In genomic region chr1:53377438-53377841, GRCh38 we compare ENCODE assay signal across 23 cellular contexts. TPM values are rescaled to one million over a fixed set of nuclear protein-coding genes. Genes with fewer than 3 reads are reported as not detected.
DNase-seq lines count a peak whose midpoint lies in the region; ATAC-seq, FAIRE-seq and TF ChIP-seq lines count a peak whose summit lies in the region.
"Had no signal": no experiment of that assay in that cellular context is flagged by ENCODE, and none has a peak within 500 bp of the region (broad histone marks: within the 10 kb centered on the region; RNA-seq: fewer than 3 reads in every experiment).

No MANE protein-coding gene starts in this region.

- no peaks in the 10 kb centered on the region for H3K27me3 ChIP-seq in GM23338 (ENCODE audit: insufficient read depth)
- peaks cover 0 to 3% (median 0%) of the 10 kb centered on the region in 4 experiments; a peak in 2 of 7 replicates for H3K27me3 ChIP-seq in H1 (replicated peaks in 1 of 4; ENCODE audit: control insufficient read depth in 3 of 4, extremely low read depth in 1 of 4, insufficient read depth in 3 of 4, low read length in 3 of 4)

- H3K27ac ChIP-seq in GM23338 (ENCODE audit: low read depth) (no peak overlapping the region), H1 (ENCODE audit: low read depth, low read length) (no peak overlapping the region)
- H3K27ac ChIP-seq: 22Rv1, prostate gland, skin epidermis had no signal

- H3K14ac ChIP-seq in H1 (ENCODE audit: insufficient read length), result no peak overlapping the region

- no peak overlapping the region for H3K18ac ChIP-seq in H1 (ENCODE audit: extremely low read depth, low read length)

- H2AFZ ChIP-seq in GM23338, result no peak overlapping the region; the same call in 1 of the 2 replicates
- no peak overlapping the region for H2AFZ ChIP-seq in H1 (ENCODE audit: low read length)

- H3F3A ChIP-seq in GM23338 (replicated peaks; ENCODE audit: low read depth), result no peaks in the 10 kb centered on the region

- H3K9ac ChIP-seq in H1 (replicated peaks in 1 of 4; ENCODE audit: extremely low read depth in 1 of 4, low read depth in 3 of 4, low read length in 3 of 4), result no peak overlapping the region

- no peak overlapping the region for H3K4ac ChIP-seq in H1 (replicated peaks; ENCODE audit: insufficient read length, low read depth, low read length)

- H3K4me3 Mint-ChIP-seq in GM23338 (no peak overlapping the region), osteocyte (ENCODE audit: unreplicated experiment) (no peak overlapping the region)
- H3K4me3 Mint-ChIP-seq: neural crest cell; stimulated activated naive CD8-positive, alpha-beta T cell treated with anti-CD3 and anti-CD28 coated beads, Interleukin-15, amount 100 ng/mL, for 72 hours had no signal

- H3K27ac Mint-ChIP-seq in GM23338, result no peak overlapping the region
- H3K27ac Mint-ChIP-seq in osteocyte (ENCODE audit: unreplicated experiment), result no peak overlapping the region
- H3K27ac Mint-ChIP-seq: stimulated activated naive CD8-positive, alpha-beta T cell treated with anti-CD3 and anti-CD28 coated beads, Interleukin-15, amount 100 ng/mL, for 72 hours had no signal

- ATAC-seq in GM23338 (peak; percentile 5; the same call in 2 of the 3 replicates), GM18907 (IDR thresholded peaks at IDR 0.05; ENCODE audit: unreplicated experiment) (no peak), HG03039 (IDR thresholded peaks at IDR 0.05; ENCODE audit: unreplicated experiment) (no peak)
- ATAC-seq: stimulated activated naive CD8-positive, alpha-beta T cell treated with anti-CD3 and anti-CD28 coated beads, Interleukin-15, amount 100 ng/mL, for 72 hours had no signal

- POLR2A ChIA-PET in H1 (lab: Charles Lee; ENCODE audit: partially characterized antibody), result interaction anchor here (1.1 kb wide), 1 partner anchor 72 kb away, joined by 3 read pairs; no protein-coding TSS in a partner anchor

- no peak overlapping the region for H4K5ac ChIP-seq in H1 (ENCODE audit: insufficient read length, low read depth, low read length)

- H3K79me2 ChIP-seq in GM23338 (replicated peaks; ENCODE audit: insufficient read depth) (no peaks in the 10 kb centered on the region), H1 (ENCODE audit: control insufficient read depth in 1 of 2, insufficient read depth in 2 of 2, low read length in 2 of 2) (no peaks in the 10 kb centered on the region)

- H3K23me2 ChIP-seq in H1 (ENCODE audit: low read depth, low read length), result no peaks in the 10 kb centered on the region; the same call in 1 of the 2 replicates

- peaks cover 29% of the 10 kb centered on the region for H3K4me1 Mint-ChIP-seq in GM23338
- peaks cover 7% of the 10 kb centered on the region for H3K4me1 Mint-ChIP-seq in osteocyte (ENCODE audit: unreplicated experiment)
- H3K4me1 Mint-ChIP-seq: stimulated activated naive CD8-positive, alpha-beta T cell treated with anti-CD3 and anti-CD28 coated beads, Interleukin-15, amount 100 ng/mL, for 72 hours had no signal

- H2BK20ac ChIP-seq in H1 (ENCODE audit: low read length), result no peak overlapping the region

- H2BK15ac ChIP-seq in H1 (ENCODE audit: low read length), result peak overlapping the region; percentile 13; the same call in 1 of the 2 replicates

- H3K23ac ChIP-seq in H1 (ENCODE audit: insufficient read length), result no peak overlapping the region

- H3K27me3 Mint-ChIP-seq in GM23338 (ENCODE audit: insufficient read depth, low read depth, poor library complexity) (peaks cover 28% of the 10 kb centered on the region), osteocyte (ENCODE audit: unreplicated experiment) (peaks cover 19% of the 10 kb centered on the region)

- TF ChIP-seq RAD21 in H1 (IDR thresholded peaks at IDR 0.05 in 1 of 2, conservative IDR thresholded peaks at IDR 0.05 in 1 of 2; ENCODE audit: low read depth in 2 of 2, low read length in 2 of 2), result no peak

- H3K36me3 Mint-ChIP-seq in GM23338 (ENCODE audit: low read depth) (no peaks in the 10 kb centered on the region), osteocyte (ENCODE audit: unreplicated experiment) (no peaks in the 10 kb centered on the region)

- H3K4me3 ChIP-seq in GM23338 (no peak overlapping the region), H1 (ENCODE audit: extremely low read depth in 1 of 4, insufficient read depth in 2 of 4, low read depth in 3 of 4, low read length in 4 of 4) (no peak overlapping the region)
- H3K4me3 ChIP-seq: prostate gland, skin epidermis had no signal

- TF ChIP-seq EP300 in H1 (IDR thresholded peaks at IDR 0.05; ENCODE audit: borderline replicate concordance in 1 of 2, low read depth in 2 of 2, low read length in 2 of 2), result no peak

- no peaks in the 10 kb centered on the region for H3K9me2 ChIP-seq in GM23338 (ENCODE audit: insufficient read depth)

- H2BK12ac ChIP-seq in H1 (ENCODE audit: low read depth, low read length), result 0 out of 2 replicates have a peak overlapping the region, but pooled peaks have one; percentile 88

- H4K91ac ChIP-seq in H1 (replicated peaks; ENCODE audit: insufficient read length, low read length), result no peak overlapping the region

- peak; percentile 59 for DNase-seq in DMS79 (lab: John Stamatoyannopoulos, UW)
- DNase-seq in DMS79 treated with DMSO at 0.1 percent for 48 hours (lab: John Stamatoyannopoulos, UW), result no peak
- no peak for DNase-seq in GM23338 (ENCODE audit: low spot score)
- DNase-seq in H1 (ENCODE audit: low read depth in 1 of 2, low spot score in 2 of 2), result peak in 1 of 2 experiments; percentile 45
- peak; percentile 79 for DNase-seq in osteocyte (ENCODE audit: extremely low spot score, unreplicated experiment)
- DNase-seq in RCC 7860 (ENCODE audit: low spot score), result no peak
- DNase-seq: activated CD4-positive, alpha-beta T cell treated with anti-CD3 and anti-CD28 coated beads for 48 hours; activated naive CD4-positive, alpha-beta T cell treated with Interleukin-2 at 50 U/mL for 16 hours; AML-193; anterior cingulate cortex; effector CD8-positive, alpha-beta T cell; EL; NCI-H1048; NCI-H446; stimulated activated CD4-positive, alpha-beta T cell treated with anti-CD3 and anti-CD28 coated beads, Interleukin-4, amount 100 ng/mL, for 1 hour; stimulated activated naive CD8-positive, alpha-beta T cell treated with anti-CD3 and anti-CD28 coated beads, Interleukin-15, amount 100 ng/mL, for 72 hours had no signal

- no peak overlapping the region for H2AK5ac ChIP-seq in H1 (ENCODE audit: low read depth, low read length)

- TF ChIP-seq POLR2A in H1 (IDR thresholded peaks at IDR 0.05; ENCODE audit: control extremely low read depth in 1 of 2, low read depth in 2 of 2, low read length in 2 of 2), result no peak

- no peak overlapping the region for H2BK5ac ChIP-seq in H1 (ENCODE audit: low read depth, low read length)

- peaks cover 16% of the 10 kb centered on the region; the same call in 1 of the 2 replicates for H3K4me1 ChIP-seq in GM23338 (ENCODE audit: insufficient read depth)
- peaks cover 0 to 6% (median 3%) of the 10 kb centered on the region in 4 experiments; a peak in 3 of 7 replicates for H3K4me1 ChIP-seq in H1 (replicated peaks in 1 of 4; ENCODE audit: control insufficient read depth in 3 of 4, insufficient read depth in 4 of 4, low read length in 3 of 4)
- H3K4me1 ChIP-seq: prostate gland had no signal

- H3K36me3 ChIP-seq in GM23338 (ENCODE audit: insufficient read depth) (no peaks in the 10 kb centered on the region), H1 (ENCODE audit: control insufficient read depth in 2 of 4, insufficient read depth in 4 of 4, low read length in 3 of 4) (no peaks in the 10 kb centered on the region)
- H3K36me3 ChIP-seq: prostate gland had no signal

- H3K4me2 ChIP-seq in GM23338 (no peak overlapping the region), H1 (ENCODE audit: insufficient read depth in 1 of 2, low read depth in 2 of 2, low read length in 2 of 2) (no peak overlapping the region)

- H4K20me1 ChIP-seq in GM23338 (replicated peaks; ENCODE audit: insufficient read depth) (no peaks in the 10 kb centered on the region), H1 (replicated peaks in 1 of 2; ENCODE audit: control insufficient read depth in 1 of 2, insufficient read depth in 2 of 2, low read length in 2 of 2) (no peaks in the 10 kb centered on the region)

- H2BK120ac ChIP-seq in H1 (replicated peaks; ENCODE audit: low read depth, low read length), result no peak overlapping the region

- H4K8ac ChIP-seq in H1 (ENCODE audit: extremely low read depth, insufficient read depth, low read length), result no peak overlapping the region

- CTCF ChIA-PET in H1 (lab: Charles Lee; ENCODE audit: partially characterized antibody), result interaction anchor here (0.5 to 2.2 kb wide), 7 partner anchors 13 to 347 kb away, joined by 3 to 8 read pairs (median 4); no protein-coding TSS in a partner anchor

- FAIRE-seq in H1 (lab: Jason Lieb, UNC) (no peak), RCC 7860 (lab: Jason Lieb, UNC) (no peak)
- FAIRE-seq: urothelium cell line had no signal

- H3K9me3 Mint-ChIP-seq in GM23338, result no peaks in the 10 kb centered on the region
- H3K9me3 Mint-ChIP-seq in osteocyte (ENCODE audit: unreplicated experiment), result no peaks in the 10 kb centered on the region
- H3K9me3 Mint-ChIP-seq: neural crest cell; stimulated activated naive CD8-positive, alpha-beta T cell treated with anti-CD3 and anti-CD28 coated beads, Interleukin-15, amount 100 ng/mL, for 72 hours had no signal

- TF ChIP-seq CTCF in GM23338 (conservative IDR thresholded peaks at IDR 0.05; ENCODE audit: low read depth in 2 of 2) (no peak), H1 (IDR thresholded peaks at IDR 0.05; ENCODE audit: control extremely low read depth in 1 of 3, insufficient read depth in 1 of 3, low read depth in 1 of 3, low read length in 3 of 3) (no peak), osteocyte (IDR thresholded peaks at IDR 0.05) (no peak)

- no peaks in the 10 kb centered on the region for H3K79me1 ChIP-seq in H1 (ENCODE audit: low read depth, low read length)

- no peak overlapping the region for H3K56ac ChIP-seq in H1 (replicated peaks; ENCODE audit: insufficient read length, low read depth, low read length)

- H3K9me3 ChIP-seq in H1 (ENCODE audit: insufficient read depth in 2 of 2, low read depth in 1 of 2, low read length in 1 of 2), result no peaks in the 10 kb centered on the region
- H3K9me3 ChIP-seq: prostate gland had no signal

- 92% methylated on average over 13 of the region's 13 CpGs; no CpG with 5 or more reads in 1 of the 2 experiments for WGBS in H1 (ENCODE audit: extremely low coverage in 1 of 2, insufficient coverage in 1 of 2, insufficient read length in 1 of 2, insufficient replicate concordance in 2 of 2, low coverage in 1 of 2, low lambda C conversion rate in 2 of 2, missing lambda C conversion rate in 1 of 2), 2 experiments

RNA-seq across cellular contexts. Expression of gene LRP8, which starts 49.6 kb away (rescaled TPM):
- total RNA-seq in GM23338 (2014; rRNA removed; shearing (Covaris generic)), result 71.1 and 72.4 TPM in 2 replicates
- polyA plus RNA-seq in GM23338 (2016; fragmentation: Nextera tagmentation; extraction: Ambion mirVana), result 27.8 and 28.3 TPM in 2 replicates
- 66.4 and 68.1 TPM in 2 replicates for total RNA-seq in H1 (2021; fragmentation: NEBNext Ultra II Directional; extraction: Animal tissue kit (Norgen Biotek cat#: 25700))
- polyA plus RNA-seq in H1 (2011; rRNA removed), result 63.2 and 74.6 TPM in 2 replicates
- polyA plus RNA-seq in H1 (2011; cell fraction: cytosol; rRNA removed), result 70.8 TPM
- 254 TPM for polyA plus RNA-seq in H1 (2011; cell fraction: nucleus; rRNA removed)
- 37.5 to 52.4 TPM (median 44.7 TPM) in 4 replicates for polyA plus RNA-seq in H1 (2012, experiment 1 of 2)
- 7.8 TPM for polyA plus RNA-seq in H1 (2012, experiment 2 of 2)
- polyA plus RNA-seq in H1 (2013, experiment 1 of 2), result 62.6 TPM
- polyA plus RNA-seq in H1 (2013, experiment 2 of 2), result 67.6 TPM
- 214 and 223 TPM in 2 replicates for polyA minus RNA-seq in H1 (2011; rRNA and poly(A)+ RNA removed)
- 69.7 TPM for polyA minus RNA-seq in H1 (2011; cell fraction: cytosol; rRNA and poly(A)+ RNA removed)
- polyA minus RNA-seq in H1 (2011; cell fraction: nucleus; rRNA and poly(A)+ RNA removed), result 139 TPM
- total RNA-seq in osteocyte, result 4.4 and 6.3 TPM in 2 replicates

Comparison
In these comparisons a context has a peak if more than half of its experiments do, and no peak if none do; other contexts are left out.
1. DNase-seq: peak in DMS79 (single experiment) and osteocyte (single experiment); none in DMS79 treated with DMSO at 0.1 percent for 48 hours (single experiment), GM23338 (single experiment) and RCC 7860 (single experiment).